Comparison of ENCODE assay signal across 8 cellular contexts in genomic region chr18:47150029-47150823, GRCh38. TPM values are rescaled to one million over a fixed set of nuclear protein-coding genes. Genes with fewer than 3 reads are reported as not detected.
DNase-seq lines count a peak whose midpoint lies in the region; ATAC-seq and TF ChIP-seq lines count a peak whose summit lies in the region.

HDHD2 (minus strand) TSS chr18:47150500; CDS start chr18:47136439, 14,061 bp downstream.

- peak within 1 kb of the TSS; percentile 98 for H3K4me3 Mint-ChIP-seq in nephron progenitor cell
- peak within 1 kb of the TSS; percentile 89 to 93 for H3K4me3 Mint-ChIP-seq in stimulated activated naive CD8-positive, alpha-beta T cell treated with anti-CD3 and anti-CD28 coated beads, Interleukin-15, amount 100 ng/mL, for 72 hours

- TF ChIP-seq CTCF in fibroblast of the aortic adventitia (IDR thresholded peaks at IDR 0.05; ENCODE audit: insufficient read depth, low read length) (no peak), nephron progenitor cell (IDR thresholded peaks at IDR 0.05) (no peak)

- peak within 1 kb of the TSS; percentile 98 for H3K27ac Mint-ChIP-seq in nephron progenitor cell
- peak within 1 kb of the TSS; percentile 91 to 95 for H3K27ac Mint-ChIP-seq in stimulated activated naive CD8-positive, alpha-beta T cell treated with anti-CD3 and anti-CD28 coated beads, Interleukin-15, amount 100 ng/mL, for 72 hours

- no peaks in the 10 kb centered on the region for H3K27me3 Mint-ChIP-seq in nephron progenitor cell (ENCODE audit: low read depth, poor library complexity)
- H3K27me3 Mint-ChIP-seq in stimulated activated naive CD8-positive, alpha-beta T cell treated with anti-CD3 and anti-CD28 coated beads, Interleukin-15, amount 100 ng/mL, for 72 hours: no peaks in the 10 kb centered on the region

- peak within 1 kb of the TSS; percentile 92 for H3K4me3 ChIP-seq in fibroblast of the aortic adventitia (ENCODE audit: low read depth, low read length)

- H3K27ac ChIP-seq in KOPT-K1 (ENCODE audit: low read depth, low read length, poor library complexity, severe bottlenecking): peak within 1 kb of the TSS; percentile 81

- no peaks in the 10 kb centered on the region for H3K9me3 ChIP-seq in KOPT-K1 (ENCODE audit: insufficient read depth, low read length, poor library complexity, severe bottlenecking)

- peaks cover 19% of the 10 kb centered on the region for H3K36me3 ChIP-seq in KOPT-K1 (ENCODE audit: insufficient read depth, low read length)

- no peaks in the 10 kb centered on the region for H3K9me3 Mint-ChIP-seq in nephron progenitor cell
- H3K9me3 Mint-ChIP-seq in stimulated activated naive CD8-positive, alpha-beta T cell treated with anti-CD3 and anti-CD28 coated beads, Interleukin-15, amount 100 ng/mL, for 72 hours: no peaks in the 10 kb centered on the region

- peak; percentile 93 for ATAC-seq in GM21786 (IDR thresholded peaks at IDR 0.05; ENCODE audit: unreplicated experiment)
- ATAC-seq in stimulated activated naive CD8-positive, alpha-beta T cell treated with anti-CD3 and anti-CD28 coated beads, Interleukin-15, amount 100 ng/mL, for 72 hours: peak; percentile 89

- H3K36me3 Mint-ChIP-seq in nephron progenitor cell (ENCODE audit: low read depth): peaks cover 25% of the 10 kb centered on the region

- H3K4me1 Mint-ChIP-seq in nephron progenitor cell: peaks cover 32% of the 10 kb centered on the region
- peaks cover 46% of the 10 kb centered on the region for H3K4me1 Mint-ChIP-seq in stimulated activated naive CD8-positive, alpha-beta T cell treated with anti-CD3 and anti-CD28 coated beads, Interleukin-15, amount 100 ng/mL, for 72 hours

- DNase-seq in Daoy (ENCODE audit: low read depth) (peak; percentile 83), SHP77 (lab: John Stamatoyannopoulos, UW) (peak; percentile 79 to 83), fibroblast of the aortic adventitia (ENCODE audit: low read depth) (peak; percentile 72), nephron progenitor cell (peak; percentile 88)
- peak; percentile 70 for DNase-seq in activated effector memory CD4-positive, alpha-beta T cell treated with Interleukin-2 at 50 U/mL for 16 hours
- peak; percentile 72 to 82 for DNase-seq in stimulated activated naive CD8-positive, alpha-beta T cell treated with anti-CD3 and anti-CD28 coated beads, Interleukin-15, amount 100 ng/mL, for 72 hours

RNA-seq across cellular contexts. Expression of gene HDHD2, which starts in this region (rescaled TPM):
- 12.1 and 22.9 TPM in 2 replicates for total RNA-seq in Daoy (2014; rRNA removed; shearing (Covaris generic))
- total RNA-seq in fibroblast of the aortic adventitia (ENCODE audit: low replicate concordance): 24.3 and 49.7 TPM in 2 replicates

Comparison
In these comparisons a context has a peak if more than half of its experiments do, and no peak if none do; other contexts are left out.
1. Peak in every context shown above with its lines: DNase-seq, ATAC-seq, H3K4me3 ChIP-seq and H3K27ac ChIP-seq.